In genomic region chr6:15507221-15507620, GRCh38 we compare ENCODE assay signal across 1 cellular context.
TF ChIP-seq lines count a peak whose summit lies in the region.

No MANE protein-coding gene starts in this region.

TF ChIP-seq in SK-N-SH, 30 proteins besides CTCF, POLR2A, EP300 and RAD21:
- no peak for TF ChIP-seq JUND (IDR thresholded peaks at IDR 0.05)
- TF ChIP-seq ZBTB33 (IDR thresholded peaks at IDR 0.05; ENCODE audit: borderline replicate concordance, low read depth), result no peak
- TF ChIP-seq TCF12 (IDR thresholded peaks at IDR 0.05), result no peak
- no peak for TF ChIP-seq RXRA (IDR thresholded peaks at IDR 0.05; ENCODE audit: borderline replicate concordance, low read depth)
